Comparison of ENCODE assay signal across 35 cellular contexts in the genomic region with DNA sequence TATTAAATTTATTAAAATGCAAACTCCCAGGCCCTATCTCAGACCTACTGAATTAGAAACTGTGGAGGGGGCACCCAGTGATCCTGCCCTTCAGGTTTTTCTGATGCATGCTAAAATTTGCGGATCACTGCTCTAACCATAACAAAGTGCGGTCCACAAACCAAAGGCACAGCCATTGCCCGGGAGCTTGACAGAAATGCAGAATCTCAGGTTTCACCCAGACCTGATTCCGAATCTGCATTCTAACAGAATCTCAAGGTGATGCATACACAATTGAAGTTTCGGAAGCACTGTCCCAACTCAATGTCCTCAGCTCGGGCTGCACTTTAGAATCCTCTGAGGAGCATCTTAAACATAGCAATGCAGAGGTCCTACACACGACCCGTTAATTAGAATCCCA.
"Had no signal": no experiment of that assay in that cellular context is flagged by ENCODE, and none has a peak within 500 bp of the region (broad histone marks: within the 10 kb centered on the region; RNA-seq: fewer than 3 reads in every experiment).

No MANE protein-coding gene starts in this region.

- H3K9me3 Mint-ChIP-seq: activated CD4-positive, alpha-beta T cell treated with anti-CD3 and anti-CD28 coated beads, Interleukin-2, amount 10 ng/mL, durations not matched to agents 24 days and 14 days; activated naive CD4-positive, alpha-beta T cell treated with anti-CD3 and anti-CD28 coated beads for 36 hours; activated naive CD4-positive, alpha-beta T cell treated with anti-CD3 and anti-CD28 coated beads, Interleukin-2, amount 50 U/mL, for 24 hours; activated naive CD8-positive, alpha-beta T cell treated with anti-CD3 and anti-CD28 coated beads for 36 hours; activated naive CD8-positive, alpha-beta T cell treated with anti-CD3 and anti-CD28 coated beads, Interleukin-2, amount 50 U/mL, for 24 hours; activated T-helper 1 cell treated with anti-CD3 and anti-CD28 coated beads, Interleukin-12 subunit alpha, Interleukin-12 subunit beta, Interleukin-2, Interleukin-4 antibody, amounts not matched to agents 30 ng/mL and 10 ng/mL and 1 ng/mL, durations not matched to agents 14 hours and 24 hours and 36 hours; activated T-helper 2 cell treated with anti-CD3 and anti-CD28 coated beads, Interferon-gamma antibody, Interleukin-2, Interleukin-4, amounts not matched to agents 10 μg/mL and 5 μg/mL and 100 μg/mL, durations not matched to agents 14 hours and 24 hours and 36 hours; effector memory CD8-positive, alpha-beta T cell; T-helper 2 cell treated with Interferon-gamma antibody and Interleukin-4, amounts not matched to agents 5 μg/mL and 100 μg/mL, for 36 hours had no signal

- H3K9me3 ChIP-seq: adrenal gland, body of pancreas, esophagus muscularis mucosa, gastrocnemius medialis had no signal

- H3K27me3 Mint-ChIP-seq: activated CD4-positive, alpha-beta memory T cell treated with anti-CD3 and anti-CD28 coated beads for 36 hours; activated CD4-positive, alpha-beta T cell treated with anti-CD3 and anti-CD28 coated beads for 36 hours; activated CD4-positive, alpha-beta T cell treated with anti-CD3 and anti-CD28 coated beads, Interleukin-2, amount 10 ng/mL, durations not matched to agents 24 days and 14 days; activated CD8-positive, alpha-beta memory T cell treated with anti-CD3 and anti-CD28 coated beads, Interleukin-2, amount 10 ng/mL, durations not matched to agents 7 days and 5 days; activated naive CD4-positive, alpha-beta T cell treated with anti-CD3 and anti-CD28 coated beads, Interleukin-2, amount 50 U/mL, for 24 hours; activated naive CD8-positive, alpha-beta T cell treated with anti-CD3 and anti-CD28 coated beads for 36 hours; activated naive CD8-positive, alpha-beta T cell treated with anti-CD3 and anti-CD28 coated beads, Interleukin-2, amount 50 U/mL, for 24 hours; effector memory CD8-positive, alpha-beta T cell; T-helper 17 cell had no signal

- H3K27ac Mint-ChIP-seq: activated CD4-positive, alpha-beta memory T cell treated with anti-CD3 and anti-CD28 coated beads for 36 hours; activated CD4-positive, alpha-beta T cell treated with anti-CD3 and anti-CD28 coated beads for 36 hours; activated CD4-positive, alpha-beta T cell treated with anti-CD3 and anti-CD28 coated beads, Interleukin-2, amount 10 ng/mL, durations not matched to agents 24 days and 14 days; activated CD8-positive, alpha-beta memory T cell treated with anti-CD3 and anti-CD28 coated beads, Interleukin-2, amount 10 ng/mL, durations not matched to agents 7 days and 5 days; activated CD8-positive, alpha-beta T cell treated with anti-CD3 and anti-CD28 coated beads, Interleukin-2, amount 10 ng/mL, durations not matched to agents 7 days and 5 days; activated naive CD4-positive, alpha-beta T cell treated with anti-CD3 and anti-CD28 coated beads for 36 hours; activated naive CD4-positive, alpha-beta T cell treated with anti-CD3 and anti-CD28 coated beads, Interleukin-2, amount 50 U/mL, for 24 hours; activated naive CD8-positive, alpha-beta T cell treated with anti-CD3 and anti-CD28 coated beads for 36 hours; activated naive CD8-positive, alpha-beta T cell treated with anti-CD3 and anti-CD28 coated beads, Interleukin-2, amount 50 U/mL, for 24 hours; activated T-helper 1 cell treated with anti-CD3 and anti-CD28 coated beads, Interleukin-12 subunit alpha, Interleukin-12 subunit beta, Interleukin-2, Interleukin-4 antibody, amounts not matched to agents 30 ng/mL and 10 ng/mL and 1 ng/mL, durations not matched to agents 14 hours and 24 hours and 36 hours; activated T-helper 2 cell treated with anti-CD3 and anti-CD28 coated beads, Interferon-gamma antibody, Interleukin-2, Interleukin-4, amounts not matched to agents 10 μg/mL and 5 μg/mL and 100 μg/mL, durations not matched to agents 14 hours and 24 hours and 36 hours; effector memory CD8-positive, alpha-beta T cell; T-helper 17 cell; T-helper 2 cell treated with Interferon-gamma antibody and Interleukin-4, amounts not matched to agents 5 μg/mL and 100 μg/mL, for 36 hours had no signal

- H3K4me1 Mint-ChIP-seq: activated CD4-positive, alpha-beta T cell treated with anti-CD3 and anti-CD28 coated beads for 36 hours; activated CD4-positive, alpha-beta T cell treated with anti-CD3 and anti-CD28 coated beads, Interleukin-2, amount 10 ng/mL, durations not matched to agents 24 days and 14 days; activated CD8-positive, alpha-beta memory T cell treated with anti-CD3 and anti-CD28 coated beads, Interleukin-2, amount 10 ng/mL, durations not matched to agents 7 days and 5 days; activated naive CD4-positive, alpha-beta T cell treated with anti-CD3 and anti-CD28 coated beads, Interleukin-2, amount 50 U/mL, for 24 hours; activated naive CD8-positive, alpha-beta T cell treated with anti-CD3 and anti-CD28 coated beads for 36 hours; activated naive CD8-positive, alpha-beta T cell treated with anti-CD3 and anti-CD28 coated beads, Interleukin-2, amount 50 U/mL, for 24 hours had no signal

- H3K4me3 Mint-ChIP-seq: activated CD4-positive, alpha-beta memory T cell treated with anti-CD3 and anti-CD28 coated beads for 36 hours; activated CD4-positive, alpha-beta T cell treated with anti-CD3 and anti-CD28 coated beads for 36 hours; activated CD4-positive, alpha-beta T cell treated with anti-CD3 and anti-CD28 coated beads, Interleukin-2, amount 10 ng/mL, durations not matched to agents 24 days and 14 days; activated CD8-positive, alpha-beta memory T cell treated with anti-CD3 and anti-CD28 coated beads, Interleukin-2, amount 10 ng/mL, durations not matched to agents 7 days and 5 days; activated CD8-positive, alpha-beta T cell treated with anti-CD3 and anti-CD28 coated beads, Interleukin-2, amount 10 ng/mL, durations not matched to agents 7 days and 5 days; activated naive CD4-positive, alpha-beta T cell treated with anti-CD3 and anti-CD28 coated beads for 36 hours; activated naive CD4-positive, alpha-beta T cell treated with anti-CD3 and anti-CD28 coated beads, Interleukin-2, amount 50 U/mL, for 24 hours; activated naive CD8-positive, alpha-beta T cell treated with anti-CD3 and anti-CD28 coated beads for 36 hours; activated naive CD8-positive, alpha-beta T cell treated with anti-CD3 and anti-CD28 coated beads, Interleukin-2, amount 50 U/mL, for 24 hours; activated T-helper 1 cell treated with anti-CD3 and anti-CD28 coated beads, Interleukin-12 subunit alpha, Interleukin-12 subunit beta, Interleukin-2, Interleukin-4 antibody, amounts not matched to agents 30 ng/mL and 10 ng/mL and 1 ng/mL, durations not matched to agents 14 hours and 24 hours and 36 hours; effector memory CD8-positive, alpha-beta T cell; T-helper 17 cell; T-helper 2 cell treated with Interferon-gamma antibody and Interleukin-4, amounts not matched to agents 5 μg/mL and 100 μg/mL, for 36 hours had no signal

- H3K27ac ChIP-seq: adrenal gland, body of pancreas, esophagus muscularis mucosa, foreskin keratinocyte, gastrocnemius medialis, WERI-Rb-1 had no signal

- DNase-seq: activated CD4-positive, alpha-beta memory T cell treated with anti-CD3 and anti-CD28 coated beads for 36 hours; activated CD4-positive, alpha-beta T cell treated with anti-CD3 and anti-CD28 coated beads for 36 hours; activated CD4-positive, alpha-beta T cell treated with anti-CD3 and anti-CD28 coated beads, Interleukin-2, amount 10 ng/mL, durations not matched to agents 24 days and 14 days; activated CD4-positive, CD25-positive, alpha-beta regulatory T cell; activated CD4-positive, CD25-positive, alpha-beta regulatory T cell treated with anti-CD3 and anti-CD28 coated beads, Interleukin-2, amount 50 U/mL, for 72 hours; activated CD8-positive, alpha-beta memory T cell treated with anti-CD3 and anti-CD28 coated beads, Interleukin-2, amount 10 ng/mL, durations not matched to agents 7 days and 5 days; activated CD8-positive, alpha-beta memory T cell treated with anti-CD3 and anti-CD28 coated beads, Interleukin-2, amount 50 U/mL, for 4 hours; activated CD8-positive, alpha-beta T cell treated with anti-CD3 and anti-CD28 coated beads, Interleukin-2, amount 10 ng/mL, durations not matched to agents 7 days and 5 days; activated effector memory CD4-positive, alpha-beta T cell treated with anti-CD3 and anti-CD28 coated beads, Interleukin-2, amount 50 U/mL, for 16 hours; activated naive CD4-positive, alpha-beta T cell treated with anti-CD3 and anti-CD28 coated beads for 36 hours; activated naive CD8-positive, alpha-beta T cell treated with anti-CD3 and anti-CD28 coated beads for 36 hours; activated naive CD8-positive, alpha-beta T cell treated with anti-CD3 and anti-CD28 coated beads, Interleukin-2, amount 50 U/mL, for 24 hours; activated T-cell treated with anti-CD3 and anti-CD28 coated beads, Interleukin-2, amount 50 U/mL, for 1 hour; activated T-cell treated with anti-CD3 and anti-CD28 coated beads, Interleukin-2, amount 50 U/mL, for 48 hours; adrenal gland; amygdala; aorta; body of pancreas; caudate nucleus; cortex of kidney; dermis blood vessel endothelial cell; effector CD4-positive, alpha-beta T cell; effector memory CD8-positive, alpha-beta T cell; erythroblast; foreskin keratinocyte; gastrocnemius medialis; T-helper 1 cell; T-helper 17 cell; T1000; WERI-Rb-1 had no signal

- H3K4me3 ChIP-seq: adrenal gland, body of pancreas, esophagus muscularis mucosa, gastrocnemius medialis had no signal

- H3K4me1 ChIP-seq: esophagus muscularis mucosa, foreskin keratinocyte, gastrocnemius medialis had no signal

- H3K27me3 ChIP-seq: adrenal gland, body of pancreas, esophagus muscularis mucosa, foreskin keratinocyte, gastrocnemius medialis had no signal
